In the genomic region with DNA sequence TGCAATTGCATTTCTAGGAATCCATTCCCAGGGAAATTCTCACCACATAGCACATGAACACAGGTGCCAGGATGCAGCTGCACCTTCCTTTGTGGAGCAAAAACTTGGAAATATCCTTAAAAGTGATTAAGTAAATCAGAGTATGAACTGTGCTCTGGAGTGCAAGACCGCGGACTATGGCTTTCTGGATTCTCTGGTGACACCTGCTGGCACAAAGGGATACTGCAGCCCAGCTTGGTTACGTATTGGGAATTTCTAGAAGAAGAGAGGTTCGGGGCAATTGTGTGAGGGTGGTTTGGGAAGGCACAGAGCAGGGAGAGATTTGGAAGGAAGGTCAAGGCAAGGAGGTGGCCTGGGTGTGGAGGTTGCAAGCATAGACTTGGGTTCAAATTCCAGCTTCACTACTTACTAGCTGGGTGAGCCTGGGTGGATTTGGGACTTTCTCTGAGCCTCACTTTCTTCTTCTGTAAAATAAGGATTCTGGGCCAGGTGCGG, we compare ENCODE assay signal across 1 cellular context.
TF ChIP-seq lines count a peak whose summit lies in the region.

No MANE protein-coding gene starts in this region.

TF ChIP-seq in endothelial cell of umbilical vein, 7 proteins besides CTCF, POLR2A, EP300 and RAD21:
- no peak for TF ChIP-seq MAX (IDR thresholded peaks at IDR 0.05; ENCODE audit: insufficient read depth, insufficient read length)
- no peak for TF ChIP-seq EZH2 (IDR thresholded peaks at IDR 0.05; ENCODE audit: borderline replicate concordance, low read depth, low read length, severe bottlenecking)
TF ChIP-seq in endothelial cell of umbilical vein: peak in this region for 0.
